8 cellular contexts compared by ENCODE assay signal in the genomic region with DNA sequence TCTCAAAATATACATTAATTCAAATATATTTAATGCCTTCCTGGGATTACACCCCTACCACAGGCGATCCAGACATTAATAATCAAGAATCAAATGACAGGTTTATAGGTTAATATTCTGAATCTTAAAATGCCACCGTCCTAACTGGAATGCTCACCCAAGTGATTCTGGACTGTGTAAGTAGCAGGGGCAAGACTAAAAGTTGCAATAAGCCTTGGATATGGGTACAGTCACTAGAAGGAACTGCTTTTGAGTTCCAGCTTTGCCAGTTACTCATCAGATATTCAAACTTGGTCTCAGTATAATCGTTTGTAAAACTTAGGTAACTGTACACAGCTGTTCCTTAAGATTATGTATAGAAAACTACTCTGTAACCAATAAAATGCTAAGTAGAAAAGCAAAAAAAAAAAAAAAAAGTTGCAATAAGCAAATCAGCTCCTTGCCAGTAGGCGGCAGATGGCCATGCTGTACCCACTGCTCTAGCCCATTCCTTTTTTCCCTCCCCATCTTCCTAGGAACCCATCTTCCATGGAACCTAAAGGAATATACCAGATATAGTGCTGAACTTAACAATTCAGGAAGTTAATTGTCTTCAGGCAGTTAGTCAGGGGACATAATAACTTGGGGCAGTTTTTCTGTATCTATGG. TPM values are rescaled to one million over a fixed set of nuclear protein-coding genes. Genes with fewer than 3 reads are reported as not detected.
DNase-seq lines count a peak whose midpoint lies in the region; ATAC-seq and TF ChIP-seq lines count a peak whose summit lies in the region.

No MANE protein-coding gene starts in this region.

- H3K9ac ChIP-seq in MM.1S (ENCODE audit: low read length): 0 out of 2 replicates have a peak overlapping the region, but pooled peaks have one; percentile 2

- ATAC-seq in HG03045 (IDR thresholded peaks at IDR 0.05; ENCODE audit: unreplicated experiment) (no peak), left cardiac atrium (no peak)

- H2AFZ ChIP-seq in MM.1S (ENCODE audit: low read length): no peak overlapping the region

- H3K36me3 ChIP-seq in MM.1S (replicated peaks; ENCODE audit: insufficient read depth, low read length) (no peaks in the 10 kb centered on the region), spleen (peaks cover 0 to 14% (median 6%) of the 10 kb centered on the region in 6 donors)

- H3K4me2 ChIP-seq in MM.1S (ENCODE audit: low read depth, low read length): peak overlapping the region; percentile 47

- CTCF ChIA-PET in activated naive CD4-positive, alpha-beta T cell treated with anti-CD3 and anti-CD28 coated beads for 36 hours (lab: Charles Lee): interaction anchor here (0.6 to 1.7 kb wide), 4 partner anchors 14 to 197 kb away, joined by 3 to 5 read pairs (median 3); partner anchors contain the start of gene CDC73

- H3K4me3 Mint-ChIP-seq in activated naive CD4-positive, alpha-beta T cell treated with anti-CD3 and anti-CD28 coated beads, Interleukin-2, amount 50 U/mL, for 24 hours: no peak overlapping the region
- no peak overlapping the region for H3K4me3 Mint-ChIP-seq in activated naive CD4-positive, alpha-beta T cell treated with anti-CD3 and anti-CD28 coated beads for 36 hours
- no peak overlapping the region for H3K4me3 Mint-ChIP-seq in brain

- no peak for TF ChIP-seq POLR2A in spleen (IDR thresholded peaks at IDR 0.05)

- H3K9me3 ChIP-seq in MM.1S (replicated peaks; ENCODE audit: insufficient read depth, low read length) (no peaks in the 10 kb centered on the region), spleen (no peaks in the 10 kb centered on the region)

- intact Hi-C loops in activated naive CD4-positive, alpha-beta T cell treated with anti-CD3 and anti-CD28 coated beads for 36 hours (cut with micrococcal nuclease): loop anchor here (1.0 kb wide), 1 partner anchor 11 kb away; the partner anchor contains the start of genes RO60 and UCHL5
- intact Hi-C loops in spleen (cut with DNase I; ENCODE audit: low total_unique reads): loop anchor here (10.0 kb wide), 1 partner anchor 55 kb away; the partner anchor contains the start of gene CDC73
- intact Hi-C loops in left cardiac atrium (cut with DNase I): no loop called here

- H3F3A ChIP-seq in MM.1S (ENCODE audit: insufficient read depth, low read length): peaks cover 9% of the 10 kb centered on the region

- peaks cover 56% of the 10 kb centered on the region for H3K4me1 Mint-ChIP-seq in activated naive CD4-positive, alpha-beta T cell treated with anti-CD3 and anti-CD28 coated beads, Interleukin-2, amount 50 U/mL, for 24 hours
- H3K4me1 Mint-ChIP-seq in activated naive CD4-positive, alpha-beta T cell treated with anti-CD3 and anti-CD28 coated beads for 36 hours (ENCODE audit: low read depth): peaks cover 50% of the 10 kb centered on the region
- peaks cover 46% of the 10 kb centered on the region for H3K4me1 Mint-ChIP-seq in brain

- no peaks in the 10 kb centered on the region for H4K20me1 ChIP-seq in MM.1S (ENCODE audit: insufficient read depth, low read length)

- H3K27me3 Mint-ChIP-seq in activated naive CD4-positive, alpha-beta T cell treated with anti-CD3 and anti-CD28 coated beads, Interleukin-2, amount 50 U/mL, for 24 hours: no peaks in the 10 kb centered on the region
- no peaks in the 10 kb centered on the region for H3K27me3 Mint-ChIP-seq in activated naive CD4-positive, alpha-beta T cell treated with anti-CD3 and anti-CD28 coated beads for 36 hours (ENCODE audit: low read depth)
- no peaks in the 10 kb centered on the region for H3K27me3 Mint-ChIP-seq in brain

- H3K27ac ChIP-seq in MM.1S (ENCODE audit: low read length) (peak overlapping the region; percentile 48; the same call in 1 of the 2 replicates), spleen (peak overlapping the region in 6 of 8 donors; percentile 10 to 69 (median 52))

- no peak for DNase-seq in activated naive CD4-positive, alpha-beta T cell treated with anti-CD3 and anti-CD28 coated beads for 36 hours
- DNase-seq in MM.1S (peak; percentile 40), spleen (no peak), pons (ENCODE audit: low spot score) (no peak), left cardiac atrium (no peak)

- TF ChIP-seq CTCF in MM.1S (IDR thresholded peaks at IDR 0.05; ENCODE audit: low read length) (peak; percentile 76), brain (conservative IDR thresholded peaks at IDR 0.05) (peak in 1 of 2 experiments; percentile 58), spleen (IDR thresholded peaks at IDR 0.05 in 8 of 11, conservative IDR thresholded peaks at IDR 0.05 in 3 of 11) (peak in 1 of 11 experiments; percentile 18)

- H3K4me1 ChIP-seq in MM.1S (ENCODE audit: low read length) (peaks cover 24% of the 10 kb centered on the region), spleen (peaks cover 14 to 53% (median 18%) of the 10 kb centered on the region in 6 donors)

- H3K79me2 ChIP-seq in MM.1S (ENCODE audit: low read length): peaks cover 74% of the 10 kb centered on the region

- no peaks in the 10 kb centered on the region for H3K9me2 ChIP-seq in MM.1S (replicated peaks; ENCODE audit: insufficient read depth, low read length)

- peak overlapping the region; percentile 37 for H3K27ac Mint-ChIP-seq in activated naive CD4-positive, alpha-beta T cell treated with anti-CD3 and anti-CD28 coated beads, Interleukin-2, amount 50 U/mL, for 24 hours
- H3K27ac Mint-ChIP-seq in activated naive CD4-positive, alpha-beta T cell treated with anti-CD3 and anti-CD28 coated beads for 36 hours: no peak overlapping the region
- H3K27ac Mint-ChIP-seq in brain: peak overlapping the region in 3 of 5 experiments; percentile 20 to 64 (median 49)

- H3K4me3 ChIP-seq in MM.1S (ENCODE audit: low read length): 0 out of 2 replicates have a peak overlapping the region, but pooled peaks have one; percentile 8
- H3K4me3 ChIP-seq in spleen: no peak overlapping the region

- peaks cover 2% of the 10 kb centered on the region for H3K36me3 Mint-ChIP-seq in activated naive CD4-positive, alpha-beta T cell treated with anti-CD3 and anti-CD28 coated beads, Interleukin-2, amount 50 U/mL, for 24 hours
- peaks cover 10% of the 10 kb centered on the region for H3K36me3 Mint-ChIP-seq in activated naive CD4-positive, alpha-beta T cell treated with anti-CD3 and anti-CD28 coated beads for 36 hours (ENCODE audit: low read depth)
- peaks cover 66% of the 10 kb centered on the region for H3K36me3 Mint-ChIP-seq in brain

- H3K9me3 Mint-ChIP-seq in activated naive CD4-positive, alpha-beta T cell treated with anti-CD3 and anti-CD28 coated beads, Interleukin-2, amount 50 U/mL, for 24 hours: no peaks in the 10 kb centered on the region
- no peaks in the 10 kb centered on the region for H3K9me3 Mint-ChIP-seq in activated naive CD4-positive, alpha-beta T cell treated with anti-CD3 and anti-CD28 coated beads for 36 hours
- peaks cover 0 to 2% (median 0%) of the 10 kb centered on the region in 5 experiments for H3K9me3 Mint-ChIP-seq in brain

- H3K27me3 ChIP-seq in MM.1S (replicated peaks; ENCODE audit: insufficient read depth, low read length) (no peaks in the 10 kb centered on the region), spleen (replicated peaks in 1 of 7) (no peaks in the 10 kb centered on the region)

- 79 to 88% (median 80%) methylated on average over 4 of the region's 4 CpGs for WGBS in spleen, 5 donors

RNA-seq across cellular contexts. Expression of gene RO60, which starts 10.5 kb away (rescaled TPM):
- total RNA-seq in activated naive CD4-positive, alpha-beta T cell treated with anti-CD3 and anti-CD28 coated beads for 36 hours: 10 to 100 TPM; 42.8 to 48.0 TPM
- polyA plus RNA-seq in brain (ENCODE audit: insufficient read depth, low read depth, low replicate concordance) (6.1 TPM), spleen (1 to 10 TPM; 4.7 to 7.8 (median 4.7) TPM)
- total RNA-seq in spleen (10 to 100 TPM; 65.3 to 87.1 (median 81.5) TPM), left cardiac atrium (10 to 100 TPM; 51.7 to 58.2 TPM)

RNA-seq across cellular contexts. Expression of gene UCHL5, which starts 10.7 kb away (rescaled TPM):
- 10 to 100 TPM; 63.4 to 68.8 TPM for total RNA-seq in activated naive CD4-positive, alpha-beta T cell treated with anti-CD3 and anti-CD28 coated beads for 36 hours
- 14.5 TPM for polyA plus RNA-seq in brain (ENCODE audit: insufficient read depth, low read depth, low replicate concordance)
- total RNA-seq in spleen: 10 to 100 TPM; 29.4 to 41.7 (median 36.9) TPM
- polyA plus RNA-seq in spleen: 10 to 100 TPM in 2 of 3 donors, 1 to 10 TPM in 1; 9.9 to 16.8 (median 13.5) TPM
- total RNA-seq in left cardiac atrium: 10 to 100 TPM; 28.1 to 33.6 TPM

RNA-seq across cellular contexts. Expression of gene GLRX2, which starts 35.3 kb away (rescaled TPM):
- total RNA-seq in activated naive CD4-positive, alpha-beta T cell treated with anti-CD3 and anti-CD28 coated beads for 36 hours: 10 to 100 TPM; 16.5 to 18.5 TPM
- polyA plus RNA-seq in brain (ENCODE audit: insufficient read depth, low read depth, low replicate concordance): 10.3 TPM
- total RNA-seq in spleen: 10 to 100 TPM in 4 of 7 donors, 1 to 10 TPM in 3; 5.9 to 20.0 (median 11.8) TPM
- 10 to 100 TPM in 2 of 3 donors, 1 to 10 TPM in 1; 6.0 to 11.0 (median 10.9) TPM for polyA plus RNA-seq in spleen
- total RNA-seq in left cardiac atrium: 10 to 100 TPM; 24.5 to 27.0 TPM

RNA-seq across cellular contexts. Expression of gene CDC73, which starts 52.0 kb away (rescaled TPM):
- total RNA-seq in activated naive CD4-positive, alpha-beta T cell treated with anti-CD3 and anti-CD28 coated beads for 36 hours: 10 to 100 TPM; 39.0 to 45.2 TPM
- polyA plus RNA-seq in brain (ENCODE audit: insufficient read depth, low read depth, low replicate concordance) (8.9 TPM), spleen (10 to 100 TPM in 1 of 3 donors, 1 to 10 TPM in 2; 6.5 to 10.3 (median 6.9) TPM)
- total RNA-seq in spleen (10 to 100 TPM; 32.4 to 76.7 (median 62.7) TPM), left cardiac atrium (10 to 100 TPM; 40.4 to 42.8 TPM)

Comparison
In these comparisons a context has a peak if more than half of its experiments do, and no peak if none do; other contexts are left out.
1. intact Hi-C loops: an anchor here in activated naive CD4-positive, alpha-beta T cell treated with anti-CD3 and anti-CD28 coated beads for 36 hours (1.0 kb wide) and spleen (10.0 kb wide); none called in left cardiac atrium.